Comparison of ENCODE assay signal across 39 cellular contexts in the genomic region with DNA sequence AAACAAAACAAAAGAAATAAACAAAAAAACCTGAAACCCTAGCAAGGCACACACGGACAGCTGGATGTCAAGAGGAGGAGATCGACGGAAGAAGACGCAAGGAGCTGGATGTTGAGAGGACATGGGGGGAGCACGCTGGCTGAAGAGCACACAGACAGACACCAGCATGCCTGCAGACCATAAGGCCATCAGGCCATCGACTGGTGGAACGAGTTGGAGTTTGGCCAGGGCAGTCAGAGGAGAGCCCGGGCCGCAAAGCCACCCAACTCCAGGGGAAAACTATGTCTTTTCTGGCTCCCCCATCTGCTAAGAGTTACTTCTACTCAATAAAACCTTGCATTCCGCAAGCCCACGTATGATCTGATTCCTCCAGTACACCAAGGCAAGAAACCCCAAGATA.
"Had no signal": no experiment of that assay in that cellular context is flagged by ENCODE, and none has a peak within 500 bp of the region (broad histone marks: within the 10 kb centered on the region; RNA-seq: fewer than 3 reads in every experiment).

No MANE protein-coding gene starts in this region.

- FAIRE-seq: astrocyte, bronchial epithelial cell had no signal

- H3K27me3 Mint-ChIP-seq: activated naive CD4-positive, alpha-beta T cell treated with anti-CD3 and anti-CD28 coated beads, Interleukin-2, amount 10 ng/mL, durations not matched to agents 7 days and 5 days; activated naive CD4-positive, alpha-beta T cell treated with anti-CD3 and anti-CD28 coated beads, Interleukin-2, amount 50 U/mL, for 24 hours; activated naive CD8-positive, alpha-beta T cell; activated naive CD8-positive, alpha-beta T cell treated with anti-CD3 and anti-CD28 coated beads for 36 hours; activated naive CD8-positive, alpha-beta T cell treated with anti-CD3 and anti-CD28 coated beads, Interleukin-2, amount 10 ng/mL, durations not matched to agents 7 days and 5 days; activated naive CD8-positive, alpha-beta T cell treated with anti-CD3 and anti-CD28 coated beads, Interleukin-2, amount 50 U/mL, for 24 hours; activated T-cell treated with anti-CD3 and anti-CD28 coated beads, Interleukin-2, amount 50 U/mL, for 24 hours; activated T-helper 17 cell treated with anti-CD3 and anti-CD28 coated beads, Interleukin-2, amount 50 U/mL, for 72 hours; central memory CD8-positive, alpha-beta T cell had no signal

- H3K4me3 Mint-ChIP-seq: activated naive CD4-positive, alpha-beta T cell treated with anti-CD3 and anti-CD28 coated beads for 36 hours; activated naive CD4-positive, alpha-beta T cell treated with anti-CD3 and anti-CD28 coated beads, Interleukin-2, amount 10 ng/mL, durations not matched to agents 7 days and 5 days; activated naive CD4-positive, alpha-beta T cell treated with anti-CD3 and anti-CD28 coated beads, Interleukin-2, amount 50 U/mL, for 24 hours; activated naive CD8-positive, alpha-beta T cell; activated naive CD8-positive, alpha-beta T cell treated with anti-CD3 and anti-CD28 coated beads for 36 hours; activated naive CD8-positive, alpha-beta T cell treated with anti-CD3 and anti-CD28 coated beads, Interleukin-2, amount 10 ng/mL, durations not matched to agents 7 days and 5 days; activated naive CD8-positive, alpha-beta T cell treated with anti-CD3 and anti-CD28 coated beads, Interleukin-2, amount 50 U/mL, for 24 hours; activated T-cell treated with anti-CD3 and anti-CD28 coated beads, Interleukin-2, amount 50 U/mL, for 24 hours; activated T-cell treated with anti-CD3 and anti-CD28 coated beads, Interleukin-2, amount 50 U/mL, for 4 hours; activated T-cell treated with anti-CD3 and anti-CD28 coated beads, Interleukin-2, amount 50 U/mL, for 72 hours; activated T-helper 1 cell treated with anti-CD3 and anti-CD28 coated beads, Interleukin-12 subunit alpha, Interleukin-12 subunit beta, Interleukin-2, Interleukin-4 antibody, amounts not matched to agents 30 ng/mL and 10 ng/mL and 1 ng/mL, durations not matched to agents 14 hours and 24 hours and 36 hours; activated T-helper 17 cell treated with anti-CD3 and anti-CD28 coated beads, Interleukin-2, amount 50 U/mL, for 72 hours; brain; central memory CD8-positive, alpha-beta T cell had no signal

- H3K4me1 Mint-ChIP-seq: activated naive CD4-positive, alpha-beta T cell treated with anti-CD3 and anti-CD28 coated beads, Interleukin-2, amount 10 ng/mL, durations not matched to agents 7 days and 5 days; activated naive CD4-positive, alpha-beta T cell treated with anti-CD3 and anti-CD28 coated beads, Interleukin-2, amount 50 U/mL, for 24 hours; activated naive CD8-positive, alpha-beta T cell treated with anti-CD3 and anti-CD28 coated beads for 36 hours; activated naive CD8-positive, alpha-beta T cell treated with anti-CD3 and anti-CD28 coated beads, Interleukin-2, amount 10 ng/mL, durations not matched to agents 7 days and 5 days; activated naive CD8-positive, alpha-beta T cell treated with anti-CD3 and anti-CD28 coated beads, Interleukin-2, amount 50 U/mL, for 24 hours; activated T-helper 17 cell treated with anti-CD3 and anti-CD28 coated beads, Interleukin-2, amount 50 U/mL, for 72 hours; brain; central memory CD8-positive, alpha-beta T cell had no signal

- H3K36me3 ChIP-seq: adrenal gland, ascending aorta, brain microvascular endothelial cell, breast epithelium, cardiac muscle cell had no signal

- H3K36me3 Mint-ChIP-seq: activated naive CD4-positive, alpha-beta T cell treated with anti-CD3 and anti-CD28 coated beads, Interleukin-2, amount 10 ng/mL, durations not matched to agents 7 days and 5 days; activated naive CD4-positive, alpha-beta T cell treated with anti-CD3 and anti-CD28 coated beads, Interleukin-2, amount 50 U/mL, for 24 hours; activated naive CD8-positive, alpha-beta T cell; activated naive CD8-positive, alpha-beta T cell treated with anti-CD3 and anti-CD28 coated beads for 36 hours; activated naive CD8-positive, alpha-beta T cell treated with anti-CD3 and anti-CD28 coated beads, Interleukin-2, amount 10 ng/mL, durations not matched to agents 7 days and 5 days; brain had no signal

- H3K9me3 ChIP-seq: adrenal gland, ascending aorta, body of pancreas, breast epithelium had no signal

- H3K4me3 ChIP-seq: adrenal gland, ascending aorta, body of pancreas, breast epithelium, cardiac muscle cell had no signal

- H3K27me3 ChIP-seq: adrenal gland, ascending aorta, body of pancreas, brain microvascular endothelial cell, breast epithelium, cardiac muscle cell had no signal

- ATAC-seq: activated naive CD4-positive, alpha-beta T cell treated with anti-CD3 and anti-CD28 coated beads, Interleukin-2, amount 50 U/mL, for 72 hours; activated naive CD8-positive, alpha-beta T cell treated with anti-CD3 and anti-CD28 coated beads, Interleukin-2, amount 50 U/mL, for 24 hours; activated T-cell treated with anti-CD3 and anti-CD28 coated beads, Interleukin-2, amount 50 U/mL, for 4 hours; activated T-cell treated with anti-CD3 and anti-CD28 coated beads, Interleukin-2, amount 50 U/mL, for 72 hours; activated T-helper 17 cell treated with anti-CD3 and anti-CD28 coated beads, Interleukin-2, amount 50 U/mL, for 72 hours; body of pancreas had no signal

- DNase-seq: activated effector memory CD4-positive, alpha-beta T cell treated with anti-CD3 and anti-CD28 coated beads, Interleukin-2, amount 50 U/mL, for 16 hours; activated effector memory CD4-positive, alpha-beta T cell treated with Interleukin-2 at 50 U/mL for 16 hours; activated gamma-delta T cell; activated gamma-delta T cell treated with Interleukin-2 at 50 U/mL for 16 hours; activated naive CD4-positive, alpha-beta T cell; activated naive CD4-positive, alpha-beta T cell treated with anti-CD3 and anti-CD28 coated beads for 36 hours; activated naive CD4-positive, alpha-beta T cell treated with anti-CD3 and anti-CD28 coated beads, Interleukin-2, amount 10 ng/mL, durations not matched to agents 7 days and 5 days; activated naive CD4-positive, alpha-beta T cell treated with anti-CD3 and anti-CD28 coated beads, Interleukin-2, amount 50 U/mL, for 16 hours; activated naive CD4-positive, alpha-beta T cell treated with Interleukin-2 at 50 U/mL for 16 hours; activated naive CD8-positive, alpha-beta T cell treated with anti-CD3 and anti-CD28 coated beads for 36 hours; activated naive CD8-positive, alpha-beta T cell treated with anti-CD3 and anti-CD28 coated beads, Interleukin-2, amount 10 ng/mL, durations not matched to agents 7 days and 5 days; activated naive CD8-positive, alpha-beta T cell treated with anti-CD3 and anti-CD28 coated beads, Interleukin-2, amount 50 U/mL, for 24 hours; activated T-cell treated with anti-CD3 and anti-CD28 coated beads, Interleukin-2, amount 50 U/mL, for 1 hour; activated T-cell treated with anti-CD3 and anti-CD28 coated beads, Interleukin-2, amount 50 U/mL, for 24 hours; activated T-cell treated with anti-CD3 and anti-CD28 coated beads, Interleukin-2, amount 50 U/mL, for 4 hours; activated T-cell treated with anti-CD3 and anti-CD28 coated beads, Interleukin-2, amount 50 U/mL, for 48 hours; activated T-cell treated with anti-CD3 and anti-CD28 coated beads, Interleukin-2, amount 50 U/mL, for 72 hours; adrenal gland; amniotic stem cell; amygdala; anterior cingulate cortex; body of pancreas; brain microvascular endothelial cell; caudate nucleus; central memory CD4-positive, alpha-beta T cell; cerebellar nuclear complex had no signal

- H3K27ac Mint-ChIP-seq: activated naive CD4-positive, alpha-beta T cell treated with anti-CD3 and anti-CD28 coated beads for 36 hours; activated naive CD4-positive, alpha-beta T cell treated with anti-CD3 and anti-CD28 coated beads, Interleukin-2, amount 10 ng/mL, durations not matched to agents 7 days and 5 days; activated naive CD4-positive, alpha-beta T cell treated with anti-CD3 and anti-CD28 coated beads, Interleukin-2, amount 50 U/mL, for 24 hours; activated naive CD4-positive, alpha-beta T cell treated with anti-CD3 and anti-CD28 coated beads, Interleukin-2, amount 50 U/mL, for 72 hours; activated naive CD8-positive, alpha-beta T cell; activated naive CD8-positive, alpha-beta T cell treated with anti-CD3 and anti-CD28 coated beads for 36 hours; activated naive CD8-positive, alpha-beta T cell treated with anti-CD3 and anti-CD28 coated beads, Interleukin-2, amount 10 ng/mL, durations not matched to agents 7 days and 5 days; activated naive CD8-positive, alpha-beta T cell treated with anti-CD3 and anti-CD28 coated beads, Interleukin-2, amount 50 U/mL, for 24 hours; activated T-cell treated with anti-CD3 and anti-CD28 coated beads, Interleukin-2, amount 50 U/mL, for 24 hours; activated T-cell treated with anti-CD3 and anti-CD28 coated beads, Interleukin-2, amount 50 U/mL, for 72 hours; activated T-helper 1 cell treated with anti-CD3 and anti-CD28 coated beads, Interleukin-12 subunit alpha, Interleukin-12 subunit beta, Interleukin-2, Interleukin-4 antibody, amounts not matched to agents 30 ng/mL and 10 ng/mL and 1 ng/mL, durations not matched to agents 14 hours and 24 hours and 36 hours; activated T-helper 17 cell treated with anti-CD3 and anti-CD28 coated beads, Interleukin-2, amount 50 U/mL, for 72 hours; activated T-helper 2 cell treated with anti-CD3 and anti-CD28 coated beads, Interferon-gamma antibody, Interleukin-2, Interleukin-4, amounts not matched to agents 10 μg/mL and 5 μg/mL and 100 μg/mL, durations not matched to agents 14 hours and 24 hours and 36 hours; brain had no signal

- H3K27ac ChIP-seq: adrenal gland, ascending aorta, body of pancreas, brain microvascular endothelial cell, breast epithelium, cardiac muscle cell had no signal

- H3K4me1 ChIP-seq: adrenal gland, ascending aorta, body of pancreas, breast epithelium had no signal
